ENCODE assay signal across 8 cellular contexts in the genomic region with DNA sequence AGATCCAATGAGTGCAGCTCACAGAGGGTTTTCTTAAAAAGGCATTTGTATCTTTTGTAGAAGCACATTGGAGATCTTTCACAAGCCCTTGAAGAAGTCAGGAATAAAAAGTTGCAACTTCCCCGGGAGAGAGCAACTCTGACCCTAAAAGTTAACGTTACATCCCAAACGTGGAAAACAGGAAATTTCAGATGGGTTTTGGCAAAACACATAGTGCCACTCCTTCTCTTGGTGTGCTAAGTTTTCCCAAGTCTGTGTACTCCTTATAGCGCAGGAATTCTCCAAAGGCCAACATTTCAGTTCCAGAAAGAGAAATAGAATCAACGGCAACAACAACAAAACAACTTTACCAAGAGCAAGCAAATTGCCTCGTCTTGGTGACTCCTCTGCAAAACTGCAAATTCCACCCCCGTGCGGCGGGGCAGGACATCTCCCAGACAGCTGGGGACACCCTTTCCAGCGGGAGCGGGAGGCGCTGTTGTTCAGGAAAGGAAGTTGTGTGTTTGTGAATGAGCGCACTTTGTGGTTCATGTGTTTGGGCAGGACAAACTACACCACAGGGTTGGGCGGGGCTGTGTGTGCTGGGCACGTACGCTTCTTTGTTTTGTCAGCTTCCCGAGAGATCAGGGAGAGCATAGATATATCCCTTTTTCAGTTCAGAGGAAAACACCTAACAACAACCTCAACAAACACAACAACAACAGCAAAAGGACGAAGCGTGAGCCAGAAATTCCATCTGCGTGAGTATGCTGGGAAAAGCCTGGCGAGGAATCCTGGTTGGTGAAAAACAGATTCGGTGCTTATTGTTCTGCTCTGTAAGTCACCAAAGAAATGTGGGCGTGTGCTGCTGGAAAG.
DNase-seq lines count a peak whose midpoint lies in the region; ATAC-seq and TF ChIP-seq lines count a peak whose summit lies in the region.

No MANE protein-coding gene starts in this region.

- H3K4me1 ChIP-seq in mononuclear cell (ENCODE audit: insufficient read depth, low read length) (peaks cover 72% of the 10 kb centered on the region), Karpas-422 (ENCODE audit: low read length) (no peaks in the 10 kb centered on the region)

- H3K79me2 ChIP-seq in Karpas-422 (ENCODE audit: low read length): no peaks in the 10 kb centered on the region

- H3K4me3 ChIP-seq in mononuclear cell (ENCODE audit: low read length) (peak overlapping the region; percentile 17), Karpas-422 (ENCODE audit: low read length) (no peak overlapping the region)

- H3K36me3 ChIP-seq in Karpas-422 (ENCODE audit: insufficient read depth, low read length): no peaks in the 10 kb centered on the region

- no peak for ATAC-seq in HG03025 (IDR thresholded peaks at IDR 0.05; ENCODE audit: low FRiP score, unreplicated experiment)

- H3K27me3 ChIP-seq in mononuclear cell (ENCODE audit: insufficient read depth, low read length) (no peaks in the 10 kb centered on the region), Karpas-422 (ENCODE audit: low read length) (no peaks in the 10 kb centered on the region)

- H3K9me3 ChIP-seq in mononuclear cell (ENCODE audit: low read depth, low read length): no peaks in the 10 kb centered on the region
- no peaks in the 10 kb centered on the region for H3K9me3 ChIP-seq in Karpas-422 (ENCODE audit: low read length)

- H3K4me2 ChIP-seq in Karpas-422 (ENCODE audit: low read depth, low read length, poor library complexity, severe bottlenecking): no peak overlapping the region

- no peak overlapping the region for H3K27ac ChIP-seq in Karpas-422 (ENCODE audit: low read length)

- DNase-seq in DMS53 treated with DMSO at 0.1 percent for 48 hours (lab: John Stamatoyannopoulos, UW; ENCODE audit: unreplicated experiment) (peak; percentile 82), ecto neural progenitor cell (ENCODE audit: low spot score) (peak; percentile 8), Karpas-422 (no peak), HuH-7.5 (ENCODE audit: low spot score) (no peak)
- DNase-seq in central memory CD4-positive, alpha-beta T cell: no peak

- H2AFZ ChIP-seq in Karpas-422 (ENCODE audit: low read length): no peak overlapping the region

- no peak overlapping the region for H3K9ac ChIP-seq in Karpas-422 (ENCODE audit: low read length)

- no peaks in the 10 kb centered on the region for H4K20me1 ChIP-seq in Karpas-422 (ENCODE audit: insufficient read depth, low read depth, low read length)

- H3K9me2 ChIP-seq in Karpas-422 (replicated peaks; ENCODE audit: insufficient read depth, low read length): no peaks in the 10 kb centered on the region

TF ChIP-seq in PFSK-1, 5 proteins besides CTCF, POLR2A, EP300 and RAD21:
- TF ChIP-seq POLR2AphosphoS5 (IDR thresholded peaks at IDR 0.05; ENCODE audit: low read depth, low read length): no peak
- peak; percentile 99 for TF ChIP-seq FOXP2 (optimal IDR thresholded peaks at IDR 0.05; ENCODE audit: borderline replicate concordance, extremely low read depth, extremely low read length, insufficient read depth)
- peak; percentile 91 for TF ChIP-seq SIN3A (IDR thresholded peaks at IDR 0.05; ENCODE audit: borderline replicate concordance, insufficient read depth, low read length)
- TF ChIP-seq, protein P1, sequence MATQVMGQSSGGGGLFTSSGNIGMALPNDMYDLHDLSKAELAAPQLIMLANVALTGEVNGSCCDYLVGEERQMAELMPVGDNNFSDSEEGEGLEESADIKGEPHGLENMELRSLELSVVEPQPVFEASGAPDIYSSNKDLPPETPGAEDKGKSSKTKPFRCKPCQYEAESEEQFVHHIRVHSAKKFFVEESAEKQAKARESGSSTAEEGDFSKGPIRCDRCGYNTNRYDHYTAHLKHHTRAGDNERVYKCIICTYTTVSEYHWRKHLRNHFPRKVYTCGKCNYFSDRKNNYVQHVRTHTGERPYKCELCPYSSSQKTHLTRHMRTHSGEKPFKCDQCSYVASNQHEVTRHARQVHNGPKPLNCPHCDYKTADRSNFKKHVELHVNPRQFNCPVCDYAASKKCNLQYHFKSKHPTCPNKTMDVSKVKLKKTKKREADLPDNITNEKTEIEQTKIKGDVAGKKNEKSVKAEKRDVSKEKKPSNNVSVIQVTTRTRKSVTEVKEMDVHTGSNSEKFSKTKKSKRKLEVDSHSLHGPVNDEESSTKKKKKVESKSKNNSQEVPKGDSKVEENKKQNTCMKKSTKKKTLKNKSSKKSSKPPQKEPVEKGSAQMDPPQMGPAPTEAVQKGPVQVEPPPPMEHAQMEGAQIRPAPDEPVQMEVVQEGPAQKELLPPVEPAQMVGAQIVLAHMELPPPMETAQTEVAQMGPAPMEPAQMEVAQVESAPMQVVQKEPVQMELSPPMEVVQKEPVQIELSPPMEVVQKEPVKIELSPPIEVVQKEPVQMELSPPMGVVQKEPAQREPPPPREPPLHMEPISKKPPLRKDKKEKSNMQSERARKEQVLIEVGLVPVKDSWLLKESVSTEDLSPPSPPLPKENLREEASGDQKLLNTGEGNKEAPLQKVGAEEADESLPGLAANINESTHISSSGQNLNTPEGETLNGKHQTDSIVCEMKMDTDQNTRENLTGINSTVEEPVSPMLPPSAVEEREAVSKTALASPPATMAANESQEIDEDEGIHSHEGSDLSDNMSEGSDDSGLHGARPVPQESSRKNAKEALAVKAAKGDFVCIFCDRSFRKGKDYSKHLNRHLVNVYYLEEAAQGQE (IDR thresholded peaks at IDR 0.05; ENCODE audit: insufficient read depth in 1 of 2, low read depth in 2 of 2, low read length in 2 of 2): no peak
- no peak for TF ChIP-seq TAF1 (IDR thresholded peaks at IDR 0.05; ENCODE audit: borderline replicate concordance, insufficient read depth, low read length)
TF ChIP-seq in PFSK-1: peak in this region for 2.

Comparison
In these comparisons a context has a peak if more than half of its experiments do, and no peak if none do; other contexts are left out.
1. DNase-seq: peak in DMS53 treated with DMSO at 0.1 percent for 48 hours (single experiment) and ecto neural progenitor cell (single experiment); none in Karpas-422 (single experiment), HuH-7.5 (single experiment) and central memory CD4-positive, alpha-beta T cell (single experiment).